18 cellular contexts compared by ENCODE assay signal in the genomic region with DNA sequence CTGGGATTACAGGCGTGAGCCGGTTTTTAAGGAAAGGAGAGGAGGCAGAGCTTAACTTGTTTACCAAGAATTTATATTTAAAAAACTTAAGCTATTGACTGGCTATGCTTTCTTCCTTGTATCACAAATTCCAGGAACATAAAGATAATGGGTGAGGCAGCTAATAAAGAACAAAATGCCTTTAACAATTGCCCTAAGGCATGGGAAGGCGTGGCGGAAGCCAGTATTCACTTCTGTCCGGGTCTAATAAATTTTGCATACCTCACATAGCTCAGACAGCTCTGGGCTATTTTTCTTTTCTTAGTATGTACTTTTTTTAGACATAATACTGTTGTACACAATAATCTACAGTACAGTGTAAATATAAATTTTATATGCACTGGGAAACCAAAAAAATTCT. TPM values are rescaled to one million over a fixed set of nuclear protein-coding genes. Genes with fewer than 3 reads are reported as not detected.
DNase-seq lines count a peak whose midpoint lies in the region; ATAC-seq and TF ChIP-seq lines count a peak whose summit lies in the region.
"Had no signal": no experiment of that assay in that cellular context is flagged by ENCODE, and none has a peak within 500 bp of the region (broad histone marks: within the 10 kb centered on the region; RNA-seq: fewer than 3 reads in every experiment).

No MANE protein-coding gene starts in this region.

- TF ChIP-seq CTCF in activated CD8-positive, alpha-beta T cell treated with anti-CD3 and anti-CD28 coated beads for 36 hours (IDR thresholded peaks at IDR 0.05): no peak
- no peak for TF ChIP-seq CTCF in LNCaP clone FGC (IDR thresholded peaks at IDR 0.05; ENCODE audit: control insufficient read depth, extremely low read depth, insufficient read depth)
- TF ChIP-seq CTCF in epithelial cell of esophagus (IDR thresholded peaks at IDR 0.05; ENCODE audit: insufficient read depth, low read depth, low read length, missing control alignments): no peak
- TF ChIP-seq CTCF in progenitor cell of endocrine pancreas (IDR thresholded peaks at IDR 0.05; ENCODE audit: unreplicated experiment): no peak

- H3K36me3 Mint-ChIP-seq in activated CD8-positive, alpha-beta T cell treated with anti-CD3 and anti-CD28 coated beads for 36 hours (ENCODE audit: low read depth): peaks cover 6% of the 10 kb centered on the region
- peaks cover 11% of the 10 kb centered on the region for H3K36me3 Mint-ChIP-seq in activated CD8-positive, alpha-beta T cell treated with anti-CD3 and anti-CD28 coated beads, Interleukin-2, amount 10 ng/mL, durations not matched to agents 7 days and 5 days (ENCODE audit: low read depth)
- peaks cover 3% of the 10 kb centered on the region for H3K36me3 Mint-ChIP-seq in progenitor cell of endocrine pancreas (ENCODE audit: insufficient read depth)

- DNase-seq in activated CD8-positive, alpha-beta T cell treated with anti-CD3 and anti-CD28 coated beads for 36 hours: no peak
- no peak for DNase-seq in activated CD8-positive, alpha-beta T cell treated with anti-CD3 and anti-CD28 coated beads, Interleukin-2, amount 10 ng/mL, durations not matched to agents 7 days and 5 days
- no peak for DNase-seq in LNCaP clone FGC (ENCODE audit: low read depth)
- peak; percentile 21 for DNase-seq in epithelial cell of esophagus (ENCODE audit: low read depth)
- DNase-seq in progenitor cell of endocrine pancreas (ENCODE audit: low spot score, unreplicated experiment): no peak
- DNase-seq in NAMALWA (ENCODE audit: low spot score): no peak
- DNase-seq in HUDEP-2 (lab: John Stamatoyannopoulos, UW; ENCODE audit: unreplicated experiment in 76 of 76): no peak
- DNase-seq: activated T-cell treated with anti-CD3 and anti-CD28 coated beads for 4 hours; amniotic stem cell; cerebellar nuclear complex; hippocampal formation; kidney; mammary epithelial cell; NCI-H1092; NCI-H524 treated with DMSO at 0.1 percent for 48 hours; right cardiac atrium; stimulated activated naive CD8-positive, alpha-beta T cell treated with anti-CD3 and anti-CD28 coated beads, Interleukin-15, amount 100 ng/mL, for 72 hours had no signal

- intact Hi-C loops in activated CD8-positive, alpha-beta T cell treated with anti-CD3 and anti-CD28 coated beads for 36 hours (cut with micrococcal nuclease): no loop called here

- CTCF ChIA-PET in activated CD8-positive, alpha-beta T cell treated with anti-CD3 and anti-CD28 coated beads for 36 hours (lab: Charles Lee): interaction anchor here (1.3 to 2.4 kb wide), 2 partner anchors 147 to 163 kb away, joined by 3 to 10 read pairs; no protein-coding TSS in a partner anchor
- CTCF ChIA-PET in activated CD8-positive, alpha-beta T cell treated with anti-CD3 and anti-CD28 coated beads, Interleukin-2, amount 10 ng/mL, durations not matched to agents 7 days and 5 days (lab: Charles Lee): no interaction called here

- POLR2A ChIA-PET in activated CD8-positive, alpha-beta T cell treated with anti-CD3 and anti-CD28 coated beads for 36 hours (lab: Charles Lee): interaction anchor here (1.7 kb wide), 1 partner anchor 27 kb away, joined by 4 read pairs; no protein-coding TSS in a partner anchor
- POLR2A ChIA-PET in activated CD8-positive, alpha-beta T cell treated with anti-CD3 and anti-CD28 coated beads, Interleukin-2, amount 10 ng/mL, durations not matched to agents 7 days and 5 days (lab: Charles Lee): interaction anchor here (1.9 kb wide), 1 partner anchor 173 kb away, joined by 6 read pairs; a partner anchor contains a TSS

- H3K4me1 Mint-ChIP-seq in activated CD8-positive, alpha-beta T cell treated with anti-CD3 and anti-CD28 coated beads for 36 hours (ENCODE audit: low read depth): peaks cover 15% of the 10 kb centered on the region
- peaks cover 17% of the 10 kb centered on the region for H3K4me1 Mint-ChIP-seq in activated CD8-positive, alpha-beta T cell treated with anti-CD3 and anti-CD28 coated beads, Interleukin-2, amount 10 ng/mL, durations not matched to agents 7 days and 5 days (ENCODE audit: low read depth)
- H3K4me1 Mint-ChIP-seq in progenitor cell of endocrine pancreas (ENCODE audit: low read depth): peaks cover 3% of the 10 kb centered on the region

- H3K27ac Mint-ChIP-seq in activated CD8-positive, alpha-beta T cell treated with anti-CD3 and anti-CD28 coated beads for 36 hours: no peak overlapping the region
- H3K27ac Mint-ChIP-seq in activated CD8-positive, alpha-beta T cell treated with anti-CD3 and anti-CD28 coated beads, Interleukin-2, amount 10 ng/mL, durations not matched to agents 7 days and 5 days: no peak overlapping the region
- H3K27ac Mint-ChIP-seq in progenitor cell of endocrine pancreas: no peak overlapping the region

- H3K27me3 Mint-ChIP-seq in activated CD8-positive, alpha-beta T cell treated with anti-CD3 and anti-CD28 coated beads for 36 hours: no peaks in the 10 kb centered on the region
- H3K27me3 Mint-ChIP-seq in activated CD8-positive, alpha-beta T cell treated with anti-CD3 and anti-CD28 coated beads, Interleukin-2, amount 10 ng/mL, durations not matched to agents 7 days and 5 days (ENCODE audit: low read depth): no peaks in the 10 kb centered on the region
- H3K27me3 Mint-ChIP-seq in progenitor cell of endocrine pancreas: peaks cover 29% of the 10 kb centered on the region
- H3K27me3 Mint-ChIP-seq: stimulated activated naive CD8-positive, alpha-beta T cell treated with anti-CD3 and anti-CD28 coated beads, Interleukin-15, amount 100 ng/mL, for 72 hours had no signal

- no peak for ATAC-seq in activated CD8-positive, alpha-beta T cell treated with anti-CD3 and anti-CD28 coated beads for 36 hours
- no peak for ATAC-seq in activated CD8-positive, alpha-beta T cell treated with anti-CD3 and anti-CD28 coated beads, Interleukin-2, amount 10 ng/mL, durations not matched to agents 7 days and 5 days
- ATAC-seq in SK-N-SH treated with all-trans-retinoic acid at 6 μM for 48 hours: no peak
- ATAC-seq: right cardiac atrium; stimulated activated naive CD8-positive, alpha-beta T cell treated with anti-CD3 and anti-CD28 coated beads, Interleukin-15, amount 100 ng/mL, for 72 hours had no signal

- peak overlapping the region; percentile 91 for H3K4me3 ChIP-seq in LNCaP clone FGC (ENCODE audit: low read depth, low read length)
- no peak overlapping the region for H3K4me3 ChIP-seq in epithelial cell of esophagus (ENCODE audit: low read length)

- H3K9me3 Mint-ChIP-seq in activated CD8-positive, alpha-beta T cell treated with anti-CD3 and anti-CD28 coated beads for 36 hours: no peaks in the 10 kb centered on the region
- no peaks in the 10 kb centered on the region for H3K9me3 Mint-ChIP-seq in activated CD8-positive, alpha-beta T cell treated with anti-CD3 and anti-CD28 coated beads, Interleukin-2, amount 10 ng/mL, durations not matched to agents 7 days and 5 days (ENCODE audit: insufficient read depth)
- H3K9me3 Mint-ChIP-seq in progenitor cell of endocrine pancreas (ENCODE audit: low read depth): no peaks in the 10 kb centered on the region
- H3K9me3 Mint-ChIP-seq: stimulated activated naive CD8-positive, alpha-beta T cell treated with anti-CD3 and anti-CD28 coated beads, Interleukin-15, amount 100 ng/mL, for 72 hours had no signal

- H3K4me3 Mint-ChIP-seq in activated CD8-positive, alpha-beta T cell treated with anti-CD3 and anti-CD28 coated beads for 36 hours: peak overlapping the region; percentile 30
- H3K4me3 Mint-ChIP-seq in activated CD8-positive, alpha-beta T cell treated with anti-CD3 and anti-CD28 coated beads, Interleukin-2, amount 10 ng/mL, durations not matched to agents 7 days and 5 days: no peak overlapping the region
- H3K4me3 Mint-ChIP-seq in progenitor cell of endocrine pancreas (ENCODE audit: low read depth): peak overlapping the region; percentile 31

TF ChIP-seq in SK-N-SH treated with all-trans-retinoic acid at 6 μM for 48 hours, 23 proteins besides CTCF, POLR2A, EP300 and RAD21 (continues in another document):
- TF ChIP-seq, protein P1, sequence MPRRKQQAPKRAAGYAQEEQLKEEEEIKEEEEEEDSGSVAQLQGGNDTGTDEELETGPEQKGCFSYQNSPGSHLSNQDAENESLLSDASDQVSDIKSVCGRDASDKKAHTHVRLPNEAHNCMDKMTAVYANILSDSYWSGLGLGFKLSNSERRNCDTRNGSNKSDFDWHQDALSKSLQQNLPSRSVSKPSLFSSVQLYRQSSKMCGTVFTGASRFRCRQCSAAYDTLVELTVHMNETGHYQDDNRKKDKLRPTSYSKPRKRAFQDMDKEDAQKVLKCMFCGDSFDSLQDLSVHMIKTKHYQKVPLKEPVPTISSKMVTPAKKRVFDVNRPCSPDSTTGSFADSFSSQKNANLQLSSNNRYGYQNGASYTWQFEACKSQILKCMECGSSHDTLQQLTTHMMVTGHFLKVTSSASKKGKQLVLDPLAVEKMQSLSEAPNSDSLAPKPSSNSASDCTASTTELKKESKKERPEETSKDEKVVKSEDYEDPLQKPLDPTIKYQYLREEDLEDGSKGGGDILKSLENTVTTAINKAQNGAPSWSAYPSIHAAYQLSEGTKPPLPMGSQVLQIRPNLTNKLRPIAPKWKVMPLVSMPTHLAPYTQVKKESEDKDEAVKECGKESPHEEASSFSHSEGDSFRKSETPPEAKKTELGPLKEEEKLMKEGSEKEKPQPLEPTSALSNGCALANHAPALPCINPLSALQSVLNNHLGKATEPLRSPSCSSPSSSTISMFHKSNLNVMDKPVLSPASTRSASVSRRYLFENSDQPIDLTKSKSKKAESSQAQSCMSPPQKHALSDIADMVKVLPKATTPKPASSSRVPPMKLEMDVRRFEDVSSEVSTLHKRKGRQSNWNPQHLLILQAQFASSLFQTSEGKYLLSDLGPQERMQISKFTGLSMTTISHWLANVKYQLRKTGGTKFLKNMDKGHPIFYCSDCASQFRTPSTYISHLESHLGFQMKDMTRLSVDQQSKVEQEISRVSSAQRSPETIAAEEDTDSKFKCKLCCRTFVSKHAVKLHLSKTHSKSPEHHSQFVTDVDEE (CRISPR knock-in tag; IDR thresholded peaks at IDR 0.05): no peak
- no peak for TF ChIP-seq TCF4 (CRISPR knock-in tag; IDR thresholded peaks at IDR 0.05; ENCODE audit: borderline replicate concordance)

RNA-seq across cellular contexts. Expression of a gene that starts 1.0 kb away (rescaled TPM):
- total RNA-seq in activated CD8-positive, alpha-beta T cell treated with anti-CD3 and anti-CD28 coated beads for 36 hours: 10 to 100 TPM; 26.2 to 29.3 TPM
- total RNA-seq in activated CD8-positive, alpha-beta T cell treated with anti-CD3 and anti-CD28 coated beads, Interleukin-2, amount 10 ng/mL, durations not matched to agents 7 days and 5 days: 10 to 100 TPM; 24.5 to 31.7 TPM
- 25.1 and 34.3 TPM in 2 replicates for total RNA-seq in progenitor cell of endocrine pancreas
